1 cellular context compared by ENCODE assay signal in the genomic region with DNA sequence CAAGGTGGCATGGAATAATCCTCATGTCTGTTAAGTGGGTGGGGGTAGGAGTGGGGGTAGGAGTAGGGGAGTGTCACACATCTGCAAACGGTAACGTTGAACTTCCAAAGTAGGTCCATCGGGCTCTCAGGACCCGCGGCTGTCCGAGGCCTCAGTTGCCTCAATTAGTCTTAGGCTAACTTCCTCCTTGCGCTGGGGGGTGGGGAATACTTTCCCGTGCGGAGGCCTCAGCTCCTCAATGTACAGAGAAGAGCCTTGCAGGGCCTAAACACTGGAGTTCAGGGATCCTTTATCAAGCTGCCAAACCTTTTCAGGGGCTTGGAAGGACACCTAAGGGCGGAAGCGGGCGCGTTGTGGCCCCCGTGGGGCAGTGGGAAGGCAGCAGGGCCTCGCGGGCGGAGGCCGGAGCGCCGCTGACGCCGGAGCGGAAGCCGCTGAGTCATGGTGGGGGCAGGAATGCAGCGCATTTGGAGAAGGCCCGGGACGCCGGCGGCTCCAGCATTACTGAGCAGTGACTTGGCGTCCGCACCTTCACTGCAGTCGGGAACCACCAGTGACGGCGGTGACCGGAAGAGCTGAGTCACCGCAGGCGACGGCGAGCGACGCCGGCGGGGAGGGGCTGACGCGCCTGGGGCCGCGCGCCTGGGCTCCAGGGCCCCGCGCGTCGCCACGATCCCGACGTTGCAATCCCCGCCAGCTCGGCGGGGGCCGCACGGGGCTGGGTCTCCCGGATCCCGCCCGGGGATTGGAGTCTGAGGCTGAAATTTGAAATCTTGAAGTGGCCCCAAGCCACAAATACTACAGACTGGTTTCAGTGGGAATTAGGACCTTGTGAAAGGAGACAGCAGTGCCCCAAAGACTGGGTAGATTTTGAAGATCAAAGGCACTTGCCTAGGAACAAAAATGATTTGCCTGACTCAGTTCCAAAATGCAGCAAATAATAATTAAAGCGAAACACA.
A peak's percentile ranks its signal among the peaks of the same experiment; 100 is the strongest.
TF ChIP-seq lines count a peak whose summit lies in the region.

No MANE protein-coding gene starts in this region.

TF ChIP-seq in HEK293, 187 proteins besides CTCF, POLR2A, EP300 and RAD21 (continued from another document and continues in another):
- TF ChIP-seq ZBTB21 (tag by site-specific recombination; IDR thresholded peaks at IDR 0.05), result peak; percentile 72
- peak; percentile 87 for TF ChIP-seq ZNF341 (tag by site-specific recombination; IDR thresholded peaks at IDR 0.05; ENCODE audit: low read depth)
- no peak for TF ChIP-seq ZNF426 (tag by site-specific recombination; IDR thresholded peaks at IDR 0.05)
- TF ChIP-seq ZNF169 (tag by site-specific recombination; IDR thresholded peaks at IDR 0.05), result no peak
- no peak for TF ChIP-seq KLF7 (tag by site-specific recombination; IDR thresholded peaks at IDR 0.05; ENCODE audit: borderline replicate concordance)
- peak; percentile 22; the same call in 1 of the 2 replicates for TF ChIP-seq ZNF585B (tag by site-specific recombination; IDR thresholded peaks at IDR 0.05)
- TF ChIP-seq ZNF184 (tag by site-specific recombination; IDR thresholded peaks at IDR 0.05), result peak; percentile 80; the same call in 1 of the 2 replicates
- TF ChIP-seq ZNF707 (tag by site-specific recombination; IDR thresholded peaks at IDR 0.05), result no peak
- TF ChIP-seq ZNF600 (tag by site-specific recombination; IDR thresholded peaks at IDR 0.05), result peak; percentile 98
- TF ChIP-seq ZFP69B (tag by site-specific recombination; IDR thresholded peaks at IDR 0.05), result peak; percentile 70
- TF ChIP-seq, protein P1, sequence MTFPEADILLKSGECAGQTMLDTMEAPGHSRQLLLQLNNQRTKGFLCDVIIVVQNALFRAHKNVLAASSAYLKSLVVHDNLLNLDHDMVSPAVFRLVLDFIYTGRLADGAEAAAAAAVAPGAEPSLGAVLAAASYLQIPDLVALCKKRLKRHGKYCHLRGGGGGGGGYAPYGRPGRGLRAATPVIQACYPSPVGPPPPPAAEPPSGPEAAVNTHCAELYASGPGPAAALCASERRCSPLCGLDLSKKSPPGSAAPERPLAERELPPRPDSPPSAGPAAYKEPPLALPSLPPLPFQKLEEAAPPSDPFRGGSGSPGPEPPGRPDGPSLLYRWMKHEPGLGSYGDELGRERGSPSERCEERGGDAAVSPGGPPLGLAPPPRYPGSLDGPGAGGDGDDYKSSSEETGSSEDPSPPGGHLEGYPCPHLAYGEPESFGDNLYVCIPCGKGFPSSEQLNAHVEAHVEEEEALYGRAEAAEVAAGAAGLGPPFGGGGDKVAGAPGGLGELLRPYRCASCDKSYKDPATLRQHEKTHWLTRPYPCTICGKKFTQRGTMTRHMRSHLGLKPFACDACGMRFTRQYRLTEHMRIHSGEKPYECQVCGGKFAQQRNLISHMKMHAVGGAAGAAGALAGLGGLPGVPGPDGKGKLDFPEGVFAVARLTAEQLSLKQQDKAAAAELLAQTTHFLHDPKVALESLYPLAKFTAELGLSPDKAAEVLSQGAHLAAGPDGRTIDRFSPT (tag by site-specific recombination; IDR thresholded peaks at IDR 0.05), result peak; percentile 76; the same call in 1 of the 2 replicates
- TF ChIP-seq, protein P2, sequence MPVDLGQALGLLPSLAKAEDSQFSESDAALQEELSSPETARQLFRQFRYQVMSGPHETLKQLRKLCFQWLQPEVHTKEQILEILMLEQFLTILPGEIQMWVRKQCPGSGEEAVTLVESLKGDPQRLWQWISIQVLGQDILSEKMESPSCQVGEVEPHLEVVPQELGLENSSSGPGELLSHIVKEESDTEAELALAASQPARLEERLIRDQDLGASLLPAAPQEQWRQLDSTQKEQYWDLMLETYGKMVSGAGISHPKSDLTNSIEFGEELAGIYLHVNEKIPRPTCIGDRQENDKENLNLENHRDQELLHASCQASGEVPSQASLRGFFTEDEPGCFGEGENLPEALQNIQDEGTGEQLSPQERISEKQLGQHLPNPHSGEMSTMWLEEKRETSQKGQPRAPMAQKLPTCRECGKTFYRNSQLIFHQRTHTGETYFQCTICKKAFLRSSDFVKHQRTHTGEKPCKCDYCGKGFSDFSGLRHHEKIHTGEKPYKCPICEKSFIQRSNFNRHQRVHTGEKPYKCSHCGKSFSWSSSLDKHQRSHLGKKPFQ (tag by site-specific recombination; IDR thresholded peaks at IDR 0.05), result no peak
- no peak for TF ChIP-seq OVOL3 (tag by site-specific recombination; IDR thresholded peaks at IDR 0.05)
- TF ChIP-seq MYNN (tag by site-specific recombination; IDR thresholded peaks at IDR 0.05; ENCODE audit: borderline replicate concordance), result no peak
- TF ChIP-seq ZNF292 (tag by site-specific recombination; IDR thresholded peaks at IDR 0.05; ENCODE audit: borderline replicate concordance, low read depth), result no peak
- TF ChIP-seq, protein P3, sequence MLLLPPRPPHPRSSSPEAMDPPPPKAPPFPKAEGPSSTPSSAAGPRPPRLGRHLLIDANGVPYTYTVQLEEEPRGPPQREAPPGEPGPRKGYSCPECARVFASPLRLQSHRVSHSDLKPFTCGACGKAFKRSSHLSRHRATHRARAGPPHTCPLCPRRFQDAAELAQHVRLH (tag by site-specific recombination; IDR thresholded peaks at IDR 0.05), result no peak
- no peak; the same call in 1 of the 2 replicates for TF ChIP-seq TCF7L2 (IDR thresholded peaks at IDR 0.05; ENCODE audit: borderline replicate concordance, low read depth, low read length)
- TF ChIP-seq ZNF623 (tag by site-specific recombination; IDR thresholded peaks at IDR 0.05), result no peak
- peak; percentile 83; the same call in 1 of the 2 replicates for TF ChIP-seq ZNF561 (tag by site-specific recombination; IDR thresholded peaks at IDR 0.05; ENCODE audit: borderline replicate concordance)
- peak; percentile 88 for TF ChIP-seq ZNF501 (tag by site-specific recombination; IDR thresholded peaks at IDR 0.05)
- no peak for TF ChIP-seq ZNF16 (tag by site-specific recombination; IDR thresholded peaks at IDR 0.05; ENCODE audit: low read depth)
- TF ChIP-seq ZSCAN23 (tag by site-specific recombination; IDR thresholded peaks at IDR 0.05), result 0 out of 2 replicates have a peak, but pooled peaks have one; percentile 51
- peak; percentile 83 for TF ChIP-seq ZXDB (tag by site-specific recombination; IDR thresholded peaks at IDR 0.05)
- TF ChIP-seq ZNF121 (tag by site-specific recombination; IDR thresholded peaks at IDR 0.05), result no peak
- no peak for TF ChIP-seq ZNF768 (tag by site-specific recombination; IDR thresholded peaks at IDR 0.05)
- no peak for TF ChIP-seq ZNF677 (tag by site-specific recombination; IDR thresholded peaks at IDR 0.05)
- TF ChIP-seq SCRT1 (tag by site-specific recombination; IDR thresholded peaks at IDR 0.05; ENCODE audit: borderline replicate concordance), result no peak
- peak; percentile 85 for TF ChIP-seq ZNF76 (tag by site-specific recombination; IDR thresholded peaks at IDR 0.05; ENCODE audit: borderline replicate concordance, low read depth)
- TF ChIP-seq ZNF830 (tag by site-specific recombination; IDR thresholded peaks at IDR 0.05; ENCODE audit: low read depth), result no peak
- TF ChIP-seq ZNF776 (tag by site-specific recombination; IDR thresholded peaks at IDR 0.05; ENCODE audit: borderline replicate concordance), result no peak
- no peak for TF ChIP-seq GLI2 (tag by site-specific recombination; IDR thresholded peaks at IDR 0.05; ENCODE audit: borderline replicate concordance, low read depth)
- TF ChIP-seq ZBTB8A (tag by site-specific recombination; IDR thresholded peaks at IDR 0.05), result peak; percentile 96
- TF ChIP-seq, protein P4, sequence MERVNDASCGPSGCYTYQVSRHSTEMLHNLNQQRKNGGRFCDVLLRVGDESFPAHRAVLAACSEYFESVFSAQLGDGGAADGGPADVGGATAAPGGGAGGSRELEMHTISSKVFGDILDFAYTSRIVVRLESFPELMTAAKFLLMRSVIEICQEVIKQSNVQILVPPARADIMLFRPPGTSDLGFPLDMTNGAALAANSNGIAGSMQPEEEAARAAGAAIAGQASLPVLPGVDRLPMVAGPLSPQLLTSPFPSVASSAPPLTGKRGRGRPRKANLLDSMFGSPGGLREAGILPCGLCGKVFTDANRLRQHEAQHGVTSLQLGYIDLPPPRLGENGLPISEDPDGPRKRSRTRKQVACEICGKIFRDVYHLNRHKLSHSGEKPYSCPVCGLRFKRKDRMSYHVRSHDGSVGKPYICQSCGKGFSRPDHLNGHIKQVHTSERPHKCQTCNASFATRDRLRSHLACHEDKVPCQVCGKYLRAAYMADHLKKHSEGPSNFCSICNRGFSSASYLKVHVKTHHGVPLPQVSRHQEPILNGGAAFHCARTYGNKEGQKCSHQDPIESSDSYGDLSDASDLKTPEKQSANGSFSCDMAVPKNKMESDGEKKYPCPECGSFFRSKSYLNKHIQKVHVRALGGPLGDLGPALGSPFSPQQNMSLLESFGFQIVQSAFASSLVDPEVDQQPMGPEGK (tag by site-specific recombination; IDR thresholded peaks at IDR 0.05), result peak; percentile 97
- TF ChIP-seq, protein P5, sequence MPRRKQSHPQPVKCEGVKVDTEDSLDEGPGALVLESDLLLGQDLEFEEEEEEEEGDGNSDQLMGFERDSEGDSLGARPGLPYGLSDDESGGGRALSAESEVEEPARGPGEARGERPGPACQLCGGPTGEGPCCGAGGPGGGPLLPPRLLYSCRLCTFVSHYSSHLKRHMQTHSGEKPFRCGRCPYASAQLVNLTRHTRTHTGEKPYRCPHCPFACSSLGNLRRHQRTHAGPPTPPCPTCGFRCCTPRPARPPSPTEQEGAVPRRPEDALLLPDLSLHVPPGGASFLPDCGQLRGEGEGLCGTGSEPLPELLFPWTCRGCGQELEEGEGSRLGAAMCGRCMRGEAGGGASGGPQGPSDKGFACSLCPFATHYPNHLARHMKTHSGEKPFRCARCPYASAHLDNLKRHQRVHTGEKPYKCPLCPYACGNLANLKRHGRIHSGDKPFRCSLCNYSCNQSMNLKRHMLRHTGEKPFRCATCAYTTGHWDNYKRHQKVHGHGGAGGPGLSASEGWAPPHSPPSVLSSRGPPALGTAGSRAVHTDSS (tag by site-specific recombination; IDR thresholded peaks at IDR 0.05), result no peak
- no peak for TF ChIP-seq ZNF473 (tag by site-specific recombination; IDR thresholded peaks at IDR 0.05)
- peak; percentile 76; the same call in 1 of the 2 replicates for TF ChIP-seq ZNF837 (tag by site-specific recombination; IDR thresholded peaks at IDR 0.05)
- 0 out of 2 replicates have a peak, but pooled peaks have one; percentile 24 for TF ChIP-seq ZNF350 (tag by site-specific recombination; IDR thresholded peaks at IDR 0.05)
- TF ChIP-seq ZNF560 (tag by site-specific recombination; IDR thresholded peaks at IDR 0.05; ENCODE audit: borderline replicate concordance), result peak; percentile 53; the same call in 1 of the 2 replicates
- peak; percentile 57; the same call in 1 of the 2 replicates for TF ChIP-seq ZNF423 (tag by site-specific recombination; IDR thresholded peaks at IDR 0.05)
- no peak for TF ChIP-seq ZNF529 (tag by site-specific recombination; IDR thresholded peaks at IDR 0.05; ENCODE audit: insufficient replicate concordance)
- no peak for TF ChIP-seq HOXA7 (CRISPR knock-in tag; IDR thresholded peaks at IDR 0.05; ENCODE audit: borderline replicate concordance)
- TF ChIP-seq REPIN1 (tag by site-specific recombination; IDR thresholded peaks at IDR 0.05; ENCODE audit: low read depth), result 0 out of 2 replicates have a peak, but pooled peaks have one; percentile 42
- TF ChIP-seq ZNF777 (tag by site-specific recombination; IDR thresholded peaks at IDR 0.05; ENCODE audit: borderline replicate concordance), result no peak
- TF ChIP-seq ZNF510 (tag by site-specific recombination; IDR thresholded peaks at IDR 0.05; ENCODE audit: insufficient replicate concordance), result no peak
- TF ChIP-seq, protein P6, sequence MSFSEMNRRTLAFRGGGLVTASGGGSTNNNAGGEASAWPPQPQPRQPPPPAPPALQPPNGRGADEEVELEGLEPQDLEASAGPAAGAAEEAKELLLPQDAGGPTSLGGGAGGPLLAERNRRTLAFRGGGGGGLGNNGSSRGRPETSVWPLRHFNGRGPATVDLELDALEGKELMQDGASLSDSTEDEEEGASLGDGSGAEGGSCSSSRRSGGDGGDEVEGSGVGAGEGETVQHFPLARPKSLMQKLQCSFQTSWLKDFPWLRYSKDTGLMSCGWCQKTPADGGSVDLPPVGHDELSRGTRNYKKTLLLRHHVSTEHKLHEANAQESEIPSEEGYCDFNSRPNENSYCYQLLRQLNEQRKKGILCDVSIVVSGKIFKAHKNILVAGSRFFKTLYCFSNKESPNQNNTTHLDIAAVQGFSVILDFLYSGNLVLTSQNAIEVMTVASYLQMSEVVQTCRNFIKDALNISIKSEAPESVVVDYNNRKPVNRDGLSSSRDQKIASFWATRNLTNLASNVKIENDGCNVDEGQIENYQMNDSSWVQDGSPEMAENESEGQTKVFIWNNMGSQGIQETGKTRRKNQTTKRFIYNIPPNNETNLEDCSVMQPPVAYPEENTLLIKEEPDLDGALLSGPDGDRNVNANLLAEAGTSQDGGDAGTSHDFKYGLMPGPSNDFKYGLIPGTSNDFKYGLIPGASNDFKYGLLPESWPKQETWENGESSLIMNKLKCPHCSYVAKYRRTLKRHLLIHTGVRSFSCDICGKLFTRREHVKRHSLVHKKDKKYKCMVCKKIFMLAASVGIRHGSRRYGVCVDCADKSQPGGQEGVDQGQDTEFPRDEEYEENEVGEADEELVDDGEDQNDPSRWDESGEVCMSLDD (tag by site-specific recombination; IDR thresholded peaks at IDR 0.05), result 0 out of 2 replicates have a peak, but pooled peaks have one; percentile 63
- no peak for TF ChIP-seq ZNF530 (tag by site-specific recombination; IDR thresholded peaks at IDR 0.05; ENCODE audit: low read depth)
- no peak for TF ChIP-seq GLI4 (tag by site-specific recombination; IDR thresholded peaks at IDR 0.05)
- TF ChIP-seq ZSCAN16 (tag by site-specific recombination; IDR thresholded peaks at IDR 0.05), result no peak
- peak; percentile 42; the same call in 1 of the 2 replicates for TF ChIP-seq YY1 (tag by site-specific recombination; IDR thresholded peaks at IDR 0.05)
- TF ChIP-seq ZNF214 (tag by site-specific recombination; IDR thresholded peaks at IDR 0.05; ENCODE audit: borderline replicate concordance), result no peak
- TF ChIP-seq ZNF416 (tag by site-specific recombination; IDR thresholded peaks at IDR 0.05), result no peak
- no peak for TF ChIP-seq ZNF223 (tag by site-specific recombination; IDR thresholded peaks at IDR 0.05)
- TF ChIP-seq, protein P7, sequence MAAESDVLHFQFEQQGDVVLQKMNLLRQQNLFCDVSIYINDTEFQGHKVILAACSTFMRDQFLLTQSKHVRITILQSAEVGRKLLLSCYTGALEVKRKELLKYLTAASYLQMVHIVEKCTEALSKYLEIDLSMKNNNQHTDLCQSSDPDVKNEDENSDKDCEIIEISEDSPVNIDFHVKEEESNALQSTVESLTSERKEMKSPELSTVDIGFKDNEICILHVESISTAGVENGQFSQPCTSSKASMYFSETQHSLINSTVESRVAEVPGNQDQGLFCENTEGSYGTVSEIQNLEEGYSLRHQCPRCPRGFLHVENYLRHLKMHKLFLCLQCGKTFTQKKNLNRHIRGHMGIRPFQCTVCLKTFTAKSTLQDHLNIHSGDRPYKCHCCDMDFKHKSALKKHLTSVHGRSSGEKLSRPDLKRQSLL (tag by site-specific recombination; IDR thresholded peaks at IDR 0.05), result peak; percentile 92
- no peak for TF ChIP-seq ZNF23 (tag by site-specific recombination; IDR thresholded peaks at IDR 0.05; ENCODE audit: borderline replicate concordance)
- TF ChIP-seq SCRT2 (tag by site-specific recombination; IDR thresholded peaks at IDR 0.05), result no peak
- TF ChIP-seq ZNF791 (tag by site-specific recombination; IDR thresholded peaks at IDR 0.05), result no peak
- no peak for TF ChIP-seq ZFP41 (tag by site-specific recombination; IDR thresholded peaks at IDR 0.05; ENCODE audit: borderline replicate concordance)
- no peak for TF ChIP-seq ZNF624 (tag by site-specific recombination; IDR thresholded peaks at IDR 0.05)
